Comparison of ENCODE assay signal across 18 cellular contexts in the genomic region with DNA sequence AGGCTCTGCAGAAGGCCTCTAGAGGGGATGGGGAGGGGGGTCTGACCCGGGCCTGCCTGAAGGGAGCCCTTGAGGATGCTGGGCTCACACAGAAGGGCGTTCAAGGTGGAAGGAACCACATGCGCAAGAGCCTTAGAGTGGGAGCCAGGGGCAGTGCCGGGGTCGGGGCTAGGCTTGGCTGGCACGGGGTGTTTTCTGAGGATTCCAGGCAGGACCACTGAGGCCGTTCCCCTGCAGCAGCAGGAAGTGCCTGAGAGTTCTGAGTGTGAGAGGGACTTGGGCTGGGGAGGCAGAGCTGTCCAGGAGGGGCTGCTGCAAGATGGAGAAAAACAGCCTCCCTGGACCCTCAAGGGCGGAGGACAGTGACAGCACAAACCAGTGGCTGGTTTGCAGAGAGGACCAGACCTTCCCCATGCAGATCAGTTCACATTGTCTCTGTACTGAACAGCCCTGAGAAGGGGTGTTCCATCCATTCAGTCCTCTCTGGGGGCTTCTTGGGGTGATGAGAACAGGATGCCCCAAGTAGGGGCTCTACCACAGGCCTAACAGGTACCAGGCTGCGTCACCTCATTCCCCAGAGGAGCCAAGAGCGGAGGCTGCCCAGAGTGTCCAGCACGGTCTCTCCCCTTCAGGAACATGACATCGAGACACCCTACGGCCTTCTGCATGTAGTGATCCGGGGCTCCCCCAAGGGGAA. TPM values are rescaled to one million over a fixed set of nuclear protein-coding genes. Genes with fewer than 3 reads are reported as not detected.
DNase-seq lines count a peak whose midpoint lies in the region; ATAC-seq and TF ChIP-seq lines count a peak whose summit lies in the region.
"Had no signal": no experiment of that assay in that cellular context is flagged by ENCODE, and none has a peak within 500 bp of the region (broad histone marks: within the 10 kb centered on the region; RNA-seq: fewer than 3 reads in every experiment).

No MANE protein-coding gene starts in this region.

- H3K9me2 ChIP-seq in hepatocyte (replicated peaks; ENCODE audit: insufficient read depth): no peaks in the 10 kb centered on the region

- DNase-seq in left cardiac atrium (peak; percentile 17), right atrium auricular region (ENCODE audit: low spot score) (no peak), chondrocyte (ENCODE audit: low spot score) (peak; percentile 56), mesenteric fat pad (ENCODE audit: low spot score) (peak; percentile 69), suprapubic skin (ENCODE audit: low spot score in 2 of 2) (peak; percentile 49 to 58), hepatocyte (ENCODE audit: low spot score) (no peak), amniotic stem cell (lab: John Stamatoyannopoulos, UW) (no peak), EL (no peak)
- DNase-seq: DMS79 treated with DMSO at 0.1 percent for 48 hours, KBM-7, NCI-H1048, NCI-H146, NCI-H2081 treated with DMSO at 0.1 percent for 48 hours, NCI-H510A treated with DMSO at 0.1 percent for 48 hours, PC-9 had no signal

- H3K4me1 Mint-ChIP-seq in chondrocyte (ENCODE audit: low read depth): peaks cover 17% of the 10 kb centered on the region

- WGBS in suprapubic skin: 73% methylated on average over 3 of the region's 14 CpGs
- 93% methylated on average over 14 of the region's 14 CpGs for WGBS in hepatocyte (ENCODE audit: low lambda C conversion rate, missing lambda C conversion rate)

- H3K36me3 Mint-ChIP-seq in chondrocyte (ENCODE audit: low read depth): no peaks in the 10 kb centered on the region
- H3K36me3 Mint-ChIP-seq: CD8-positive, alpha-beta T cell had no signal

- H3K27me3 ChIP-seq in right atrium auricular region (no peaks in the 10 kb centered on the region), suprapubic skin (peaks cover 22% of the 10 kb centered on the region), hepatocyte (peaks cover 3% of the 10 kb centered on the region)

- H3K4me3 Mint-ChIP-seq in chondrocyte (ENCODE audit: unreplicated experiment): no peak overlapping the region
- H3K4me3 Mint-ChIP-seq: CD8-positive, alpha-beta T cell had no signal

- intact Hi-C loops in left cardiac atrium (cut with DNase I): no loop called here

- H3K79me2 ChIP-seq in hepatocyte: no peaks in the 10 kb centered on the region

- peaks cover 0 to 20% of the 10 kb centered on the region in 2 donors for H3K4me1 ChIP-seq in right atrium auricular region
- peaks cover 19% of the 10 kb centered on the region for H3K4me1 ChIP-seq in suprapubic skin
- peaks cover 7% of the 10 kb centered on the region for H3K4me1 ChIP-seq in hepatocyte (ENCODE audit: insufficient read depth)
- H3K4me1 ChIP-seq: HAP-1 had no signal

- no peak overlapping the region for H3K4me3 ChIP-seq in right atrium auricular region
- no peak overlapping the region for H3K4me3 ChIP-seq in suprapubic skin
- H3K4me3 ChIP-seq in hepatocyte: no peak overlapping the region
- H3K4me3 ChIP-seq: BLaER1, HAP-1, PC-9 had no signal

- H3K4me2 ChIP-seq in hepatocyte: no peak overlapping the region
- H3K4me2 ChIP-seq: BLaER1, PC-9 had no signal

- TF ChIP-seq CTCF in right atrium auricular region (IDR thresholded peaks at IDR 0.05): no peak
- no peak for TF ChIP-seq CTCF in chondrocyte (IDR thresholded peaks at IDR 0.05)
- TF ChIP-seq CTCF in suprapubic skin (IDR thresholded peaks at IDR 0.05): no peak
- no peak for TF ChIP-seq CTCF in hepatocyte (IDR thresholded peaks at IDR 0.05; ENCODE audit: poor library complexity)

- H3K27ac ChIP-seq in right atrium auricular region (no peak overlapping the region), suprapubic skin (no peak overlapping the region), hepatocyte (no peak overlapping the region)
- H3K27ac ChIP-seq: BLaER1, PC-9 had no signal

- H3K27ac Mint-ChIP-seq in chondrocyte (ENCODE audit: unreplicated experiment): no peak overlapping the region
- H3K27ac Mint-ChIP-seq: CD8-positive, alpha-beta T cell had no signal

- no peaks in the 10 kb centered on the region for H4K20me1 ChIP-seq in hepatocyte (ENCODE audit: insufficient read depth, poor library complexity, severe bottlenecking)
- H4K20me1 ChIP-seq: BLaER1 had no signal

- H3K9me3 ChIP-seq in right atrium auricular region: no peaks in the 10 kb centered on the region
- H3K9me3 ChIP-seq in suprapubic skin: no peaks in the 10 kb centered on the region
- no peaks in the 10 kb centered on the region for H3K9me3 ChIP-seq in hepatocyte (ENCODE audit: low read depth)
- H3K9me3 ChIP-seq: BLaER1, HAP-1 had no signal

- no peak overlapping the region for H2AFZ ChIP-seq in hepatocyte
- H2AFZ ChIP-seq: PC-9 had no signal

- no peak for TF ChIP-seq POLR2A in suprapubic skin (IDR thresholded peaks at IDR 0.05)

- no peaks in the 10 kb centered on the region for H3K9me3 Mint-ChIP-seq in chondrocyte (ENCODE audit: low read depth)
- H3K9me3 Mint-ChIP-seq: CD8-positive, alpha-beta T cell had no signal

- H3K36me3 ChIP-seq in right atrium auricular region (peaks cover 32% of the 10 kb centered on the region), suprapubic skin (no peaks in the 10 kb centered on the region), hepatocyte (replicated peaks; ENCODE audit: insufficient read depth, low read depth) (no peaks in the 10 kb centered on the region)
- H3K36me3 ChIP-seq: BLaER1, HAP-1 had no signal

- ATAC-seq in left cardiac atrium: no peak
- ATAC-seq: CD8-positive, alpha-beta T cell had no signal

- TF ChIP-seq EP300 in suprapubic skin (IDR thresholded peaks at IDR 0.05): no peak

- H3K27me3 Mint-ChIP-seq in chondrocyte (ENCODE audit: low read depth): no peaks in the 10 kb centered on the region

RNA-seq across cellular contexts. Expression of a gene that starts 3.4 kb away (rescaled TPM):
- total RNA-seq in left cardiac atrium: 100 to 1,000 TPM; 121 to 153 TPM
- 100 to 1,000 TPM; 163 to 238 TPM for total RNA-seq in right atrium auricular region
- 5.8 to 8.7 TPM (median 6.0 TPM) in 3 replicates for total RNA-seq in chondrocyte
- 2.8 TPM for total RNA-seq in mesenteric fat pad
- 10 to 100 TPM; 42.5 to 70.3 (median 50.7) TPM for total RNA-seq in suprapubic skin
- 3.1 and 8.7 TPM in 2 replicates for total RNA-seq in hepatocyte
- 4.3 and 8.6 TPM in 2 replicates for polyA plus RNA-seq in hepatocyte
- total RNA-seq: CD8-positive, alpha-beta T cell had no signal

RNA-seq across cellular contexts. Expression of a gene that starts 12.0 kb away (rescaled TPM):
- total RNA-seq in left cardiac atrium (10 to 100 TPM; 10.7 to 10.8 TPM), right atrium auricular region (10 to 100 TPM; 11.9 to 12.9 TPM), chondrocyte (10.4 to 16.4 TPM (median 13.0 TPM) in 3 replicates), mesenteric fat pad (12.3 TPM), suprapubic skin (10 to 100 TPM; 42.6 to 71.8 (median 51.7) TPM), hepatocyte (9.9 and 11.4 TPM in 2 replicates)
- 9.7 and 13.1 TPM in 2 replicates for polyA plus RNA-seq in hepatocyte

Comparison
In these comparisons a context has a peak if more than half of its experiments do, and no peak if none do; other contexts are left out.
1. DNase-seq: peak in left cardiac atrium (single experiment), chondrocyte (single experiment), mesenteric fat pad (single experiment) and suprapubic skin (2 of 2); none in right atrium auricular region (single experiment), hepatocyte (single experiment), amniotic stem cell (single experiment) and EL (single experiment).